ENCODE assay signal across 28 cellular contexts in genomic region chr20:35598476-35598875, GRCh38.
"Had no signal": no experiment of that assay in that cellular context is flagged by ENCODE, and none has a peak within 500 bp of the region (broad histone marks: within the 10 kb centered on the region; RNA-seq: fewer than 3 reads in every experiment).

No MANE protein-coding gene starts in this region.

- DNase-seq: activated CD4-positive, alpha-beta T cell treated with anti-CD3 and anti-CD28 coated beads for 36 hours; activated CD4-positive, CD25-positive, alpha-beta regulatory T cell; activated CD8-positive, alpha-beta memory T cell treated with anti-CD3 and anti-CD28 coated beads, Interleukin-2, amount 10 ng/mL, durations not matched to agents 7 days and 5 days; activated CD8-positive, alpha-beta T cell treated with anti-CD3 and anti-CD28 coated beads, Interleukin-2, amount 10 ng/mL, durations not matched to agents 7 days and 5 days; activated naive CD8-positive, alpha-beta T cell treated with anti-CD3 and anti-CD28 coated beads, Interleukin-2, amount 10 ng/mL, durations not matched to agents 7 days and 5 days; activated T-cell treated with anti-CD3 and anti-CD28 coated beads, Interleukin-2, amount 50 U/mL, for 48 hours; cerebellar nuclear complex; dorsolateral prefrontal cortex; effector memory CD4-positive, alpha-beta T cell; erythroblast; gastrocnemius medialis; glutamatergic neuron; left ventricle myocardium inferior; mesendoderm; nephron progenitor cell; retina; stimulated activated CD4-positive, alpha-beta T cell treated with anti-CD3 and anti-CD28 coated beads, Interleukin-4, amount 100 ng/mL, for 24 hours; trophoblast cell; uterus had no signal

- H3K4me3 ChIP-seq: ascending aorta, cardiac muscle cell, coronary artery, dorsolateral prefrontal cortex, gastrocnemius medialis, left ventricle myocardium inferior, lung, mucosa of descending colon, skin epidermis, thoracic aorta, uterus had no signal

- H3K27me3 ChIP-seq: ascending aorta had no signal

- H3K36me3 ChIP-seq: ascending aorta, cardiac muscle cell, gastrocnemius medialis, left ventricle myocardium inferior, neutrophil, thoracic aorta, uterus had no signal

- H3K27ac ChIP-seq: ascending aorta, cardiac muscle cell, coronary artery, dorsolateral prefrontal cortex, gastrocnemius medialis, left ventricle myocardium inferior, neutrophil, skin epidermis, thoracic aorta, uterus had no signal

- H3K9me3 ChIP-seq: ascending aorta, gastrocnemius medialis, left ventricle myocardium inferior, mucosa of descending colon, neutrophil, thoracic aorta, uterus had no signal

- FAIRE-seq: islet of Langerhans had no signal
